11 cellular contexts compared by ENCODE assay signal in the genomic region with DNA sequence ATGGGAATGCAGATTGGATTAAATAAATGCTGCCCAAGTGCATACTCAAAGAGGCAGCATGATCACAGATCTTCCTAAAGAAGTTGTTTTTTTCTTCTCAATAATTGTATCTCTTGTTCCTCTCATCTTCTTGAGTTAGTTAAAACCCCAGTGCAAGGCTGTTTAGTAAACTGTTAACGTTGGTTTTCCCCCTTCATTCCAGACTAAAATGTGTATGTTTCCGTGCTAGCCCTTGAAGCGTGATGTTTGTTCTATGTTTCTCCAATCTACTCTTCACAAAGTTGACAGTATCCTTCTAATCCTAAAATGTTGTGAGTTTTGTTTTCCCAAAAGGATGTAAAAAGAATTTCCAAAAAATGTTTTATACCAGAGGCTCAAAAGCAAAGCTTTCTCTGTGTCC. TPM values are rescaled to one million over a fixed set of nuclear protein-coding genes. Genes with fewer than 3 reads are reported as not detected.
"Had no signal": no experiment of that assay in that cellular context is flagged by ENCODE, and none has a peak within 500 bp of the region (broad histone marks: within the 10 kb centered on the region; RNA-seq: fewer than 3 reads in every experiment).

No MANE protein-coding gene starts in this region.

- H3K4me1 Mint-ChIP-seq: IgD-negative memory B cell had no signal

- FAIRE-seq: HepG2, K562 had no signal

- H3K9ac ChIP-seq: KMS-11 had no signal

- H3K27ac ChIP-seq: HL-60, KMS-11 had no signal

- H3K9me3 Mint-ChIP-seq: IgD-negative memory B cell had no signal

- H3K4me3 Mint-ChIP-seq: IgD-negative memory B cell had no signal

- DNase-seq: IMR-90, Karpas-422, Kasumi-1, KBM-7, KG1 had no signal

- ATAC-seq: HepG2, K562 had no signal

- H3K4me2 ChIP-seq: KMS-11 had no signal

- H3K4me3 ChIP-seq: K562 had no signal

- H3K27ac Mint-ChIP-seq: IgD-negative memory B cell had no signal

RNA-seq across cellular contexts. Expression of gene CYP24A1, which starts 15.6 kb away (rescaled TPM):
- total RNA-seq: IMR-90, K562, LHCN-M2 had no signal
- polyA plus RNA-seq: IgD-negative memory B cell, IMR-90 had no signal
